8 cellular contexts compared by ENCODE assay signal in genomic region chr1:93448983-93449805, GRCh38. TPM values are rescaled to one million over a fixed set of nuclear protein-coding genes. Genes with fewer than 3 reads are reported as not detected.
DNase-seq lines count a peak whose midpoint lies in the region; ATAC-seq and TF ChIP-seq lines count a peak whose summit lies in the region.

No MANE protein-coding gene starts in this region.

- H3K27ac Mint-ChIP-seq in IgD-negative memory B cell (peak overlapping the region; percentile 12 to 71 (median 59)), osteocyte (ENCODE audit: unreplicated experiment) (peak overlapping the region; percentile 84)

- H3K4me3 Mint-ChIP-seq in IgD-negative memory B cell (peak overlapping the region; percentile 90 to 97 (median 94)), osteocyte (ENCODE audit: unreplicated experiment) (peak overlapping the region; percentile 96)

- peaks cover 12% of the 10 kb centered on the region for H3K27me3 Mint-ChIP-seq in IgD-negative memory B cell
- no peaks in the 10 kb centered on the region for H3K27me3 Mint-ChIP-seq in osteocyte (ENCODE audit: unreplicated experiment)

- DNase-seq in DMS53 treated with DMSO at 0.1 percent for 48 hours (lab: John Stamatoyannopoulos, UW; ENCODE audit: unreplicated experiment) (peak; percentile 45), foreskin fibroblast (peak; percentile 36 to 71), osteocyte (ENCODE audit: extremely low spot score, unreplicated experiment) (no peak), superior temporal gyrus (ENCODE audit: extremely low spot score) (no peak)

- no peaks in the 10 kb centered on the region for H3K36me3 Mint-ChIP-seq in IgD-negative memory B cell
- H3K36me3 Mint-ChIP-seq in osteocyte (ENCODE audit: unreplicated experiment), result no peaks in the 10 kb centered on the region

- H3K4me1 Mint-ChIP-seq in IgD-negative memory B cell (peaks cover 21 to 25% (median 22%) of the 10 kb centered on the region in 3 donors), osteocyte (ENCODE audit: unreplicated experiment) (peaks cover 48% of the 10 kb centered on the region)

- no peak for ATAC-seq in GM18858 (IDR thresholded peaks at IDR 0.05; ENCODE audit: unreplicated experiment)
- no peak for ATAC-seq in HG03280 (IDR thresholded peaks at IDR 0.05; ENCODE audit: unreplicated experiment)

- TF ChIP-seq CTCF in VCaP (conservative IDR thresholded peaks at IDR 0.05) (no peak; the same call in 1 of the 2 replicates), foreskin fibroblast (IDR thresholded peaks at IDR 0.05; ENCODE audit: low read depth, low read length) (no peak), osteocyte (IDR thresholded peaks at IDR 0.05) (peak; percentile 18)

- H3K27ac ChIP-seq in VCaP, result peak overlapping the region; percentile 98

- H3K4me3 ChIP-seq in foreskin fibroblast (ENCODE audit: low read depth in 1 of 2, low read length in 2 of 2), result peak overlapping the region; percentile 69 to 88

- H3K9me3 Mint-ChIP-seq in IgD-negative memory B cell, result no peaks in the 10 kb centered on the region
- H3K9me3 Mint-ChIP-seq in osteocyte (ENCODE audit: unreplicated experiment), result no peaks in the 10 kb centered on the region

RNA-seq across cellular contexts. Expression of gene FNBP1L, which starts 1.3 kb away (rescaled TPM):
- polyA plus RNA-seq in IgD-negative memory B cell, result 1.5 TPM
- 60.9 and 63.3 TPM in 2 replicates for total RNA-seq in osteocyte

Comparison
In these comparisons a context has a peak if more than half of its experiments do, and no peak if none do; other contexts are left out.
1. DNase-seq: peak in DMS53 treated with DMSO at 0.1 percent for 48 hours (single experiment) and foreskin fibroblast (2 of 2); none in osteocyte (single experiment) and superior temporal gyrus (single experiment).